Comparison of ENCODE assay signal across 24 cellular contexts in genomic region chrX:19617550-19617949, GRCh38.
"Had no signal": no experiment of that assay in that cellular context is flagged by ENCODE, and none has a peak within 500 bp of the region (broad histone marks: within the 10 kb centered on the region; RNA-seq: fewer than 3 reads in every experiment).

No MANE protein-coding gene starts in this region.

- H3K27me3 Mint-ChIP-seq: activated naive CD8-positive, alpha-beta T cell; effector memory CD8-positive, alpha-beta T cell; memory B cell; progenitor cell of endocrine pancreas; stimulated activated naive B cell treated with anti-CD40 and anti-IgM and Interleukin-4, amounts not matched to agents 10 μg/mL and 1 μg/mL and 100 μg/mL, for 72 hours; type B pancreatic cell had no signal

- H3K27ac ChIP-seq: adrenal gland, ascending aorta, brain microvascular endothelial cell, colonic mucosa, dorsolateral prefrontal cortex, sigmoid colon, vagina had no signal

- H3K4me3 Mint-ChIP-seq: activated naive CD8-positive, alpha-beta T cell; activated T-helper 1 cell treated with anti-CD3 and anti-CD28 coated beads, Interleukin-12 subunit alpha, Interleukin-12 subunit beta, Interleukin-2, Interleukin-4 antibody, amounts not matched to agents 30 ng/mL and 10 ng/mL and 1 ng/mL, durations not matched to agents 14 hours and 24 hours and 36 hours; effector memory CD8-positive, alpha-beta T cell; memory B cell; stimulated activated naive B cell treated with anti-CD40 and anti-IgM and Interleukin-4, amounts not matched to agents 10 μg/mL and 1 μg/mL and 100 μg/mL, for 72 hours; type B pancreatic cell had no signal

- H3K36me3 ChIP-seq: adrenal gland, ascending aorta, brain microvascular endothelial cell, colonic mucosa, sigmoid colon, vagina had no signal

- H3K9me3 Mint-ChIP-seq: activated T-helper 1 cell treated with anti-CD3 and anti-CD28 coated beads, Interleukin-12 subunit alpha, Interleukin-12 subunit beta, Interleukin-2, Interleukin-4 antibody, amounts not matched to agents 30 ng/mL and 10 ng/mL and 1 ng/mL, durations not matched to agents 14 hours and 24 hours and 36 hours; effector memory CD8-positive, alpha-beta T cell; memory B cell; stimulated activated naive B cell treated with anti-CD40 and anti-IgM and Interleukin-4, amounts not matched to agents 10 μg/mL and 1 μg/mL and 100 μg/mL, for 72 hours had no signal

- H3K9me3 ChIP-seq: adrenal gland, ascending aorta, colonic mucosa, sigmoid colon, vagina had no signal

- H3K4me1 ChIP-seq: adrenal gland, ascending aorta, colonic mucosa, sigmoid colon had no signal

- H3K36me3 Mint-ChIP-seq: activated naive CD8-positive, alpha-beta T cell; type B pancreatic cell had no signal

- H3K27me3 ChIP-seq: adrenal gland, ascending aorta, brain microvascular endothelial cell, colonic mucosa, sigmoid colon, vagina had no signal

- H3K4me3 ChIP-seq: adrenal gland, ascending aorta, colonic mucosa, dorsolateral prefrontal cortex, sigmoid colon, vagina had no signal

- H3K27ac Mint-ChIP-seq: activated T-helper 1 cell treated with anti-CD3 and anti-CD28 coated beads, Interleukin-12 subunit alpha, Interleukin-12 subunit beta, Interleukin-2, Interleukin-4 antibody, amounts not matched to agents 30 ng/mL and 10 ng/mL and 1 ng/mL, durations not matched to agents 14 hours and 24 hours and 36 hours; memory B cell; progenitor cell of endocrine pancreas; stimulated activated naive B cell treated with anti-CD40 and anti-IgM and Interleukin-4, amounts not matched to agents 10 μg/mL and 1 μg/mL and 100 μg/mL, for 72 hours; type B pancreatic cell had no signal

- ATAC-seq: effector memory CD8-positive, alpha-beta T cell; esophagus mucosa; stimulated activated naive B cell treated with anti-CD40 and anti-IgM and Interleukin-4, amounts not matched to agents 10 μg/mL and 1 μg/mL and 100 μg/mL, for 72 hours had no signal

- DNase-seq: activated CD4-positive, alpha-beta T cell treated with anti-CD3 and anti-CD28 coated beads, Interleukin-2, amount 50 U/mL, for 48 hours; activated gamma-delta T cell treated with Interleukin-2 at 50 U/mL for 16 hours; adrenal gland; brain microvascular endothelial cell; caudate nucleus; colonic mucosa; effector memory CD8-positive, alpha-beta T cell; glutamatergic neuron; hypothalamus; retina; sigmoid colon; stimulated activated CD4-positive, alpha-beta T cell treated with anti-CD3 and anti-CD28 coated beads, Interleukin-2, amount 100 ng/mL, for 48 hours; stimulated activated CD8-positive, alpha-beta memory T cell treated with anti-CD3 and anti-CD28 coated beads, Interleukin-4, amount 100 ng/mL, for 48 hours; stimulated activated naive B cell treated with anti-CD40 and anti-IgM and Interleukin-4, amounts not matched to agents 10 μg/mL and 1 μg/mL and 100 μg/mL, for 72 hours; T-helper 9 cell had no signal
